ENCODE assay signal across 2 cellular contexts in genomic region chr1:205066221-205066818, GRCh38.
TF ChIP-seq lines count a peak whose summit lies in the region.

No MANE protein-coding gene starts in this region.

TF ChIP-seq in IMR-90, 13 proteins besides CTCF, POLR2A, EP300 and RAD21:
- TF ChIP-seq MAFK (IDR thresholded peaks at IDR 0.05; ENCODE audit: low read depth, low read length): no peak
- no peak for TF ChIP-seq RCOR1 (IDR thresholded peaks at IDR 0.05; ENCODE audit: insufficient replicate concordance, low read length)
- TF ChIP-seq MXI1 (IDR thresholded peaks at IDR 0.05; ENCODE audit: borderline replicate concordance, low read depth, low read length): no peak
- TF ChIP-seq, protein P1, sequence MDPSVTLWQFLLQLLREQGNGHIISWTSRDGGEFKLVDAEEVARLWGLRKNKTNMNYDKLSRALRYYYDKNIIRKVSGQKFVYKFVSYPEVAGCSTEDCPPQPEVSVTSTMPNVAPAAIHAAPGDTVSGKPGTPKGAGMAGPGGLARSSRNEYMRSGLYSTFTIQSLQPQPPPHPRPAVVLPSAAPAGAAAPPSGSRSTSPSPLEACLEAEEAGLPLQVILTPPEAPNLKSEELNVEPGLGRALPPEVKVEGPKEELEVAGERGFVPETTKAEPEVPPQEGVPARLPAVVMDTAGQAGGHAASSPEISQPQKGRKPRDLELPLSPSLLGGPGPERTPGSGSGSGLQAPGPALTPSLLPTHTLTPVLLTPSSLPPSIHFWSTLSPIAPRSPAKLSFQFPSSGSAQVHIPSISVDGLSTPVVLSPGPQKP (IDR thresholded peaks at IDR 0.05; ENCODE audit: borderline replicate concordance, low read depth, low read length): no peak
- no peak for TF ChIP-seq BHLHE40 (IDR thresholded peaks at IDR 0.05; ENCODE audit: low read depth, low read length)
- no peak for TF ChIP-seq CEBPB (IDR thresholded peaks at IDR 0.05; ENCODE audit: low read depth, low read length)
- TF ChIP-seq CHD1 (IDR thresholded peaks at IDR 0.05; ENCODE audit: low read depth, low read length): no peak
- no peak for TF ChIP-seq USF2 (IDR thresholded peaks at IDR 0.05; ENCODE audit: low read depth, low read length)
- TF ChIP-seq FOS (IDR thresholded peaks at IDR 0.05; ENCODE audit: low read depth, low read length): no peak
- TF ChIP-seq SMC3 (IDR thresholded peaks at IDR 0.05; ENCODE audit: low read depth, low read length): no peak
- no peak for TF ChIP-seq RFX5 (IDR thresholded peaks at IDR 0.05; ENCODE audit: low read depth, low read length)
- no peak for TF ChIP-seq MAZ (IDR thresholded peaks at IDR 0.05; ENCODE audit: borderline replicate concordance, low read depth, low read length)
TF ChIP-seq in IMR-90: peak in this region for 0.

TF ChIP-seq in HepG2, 621 proteins besides CTCF, POLR2A, EP300 and RAD21:
- TF ChIP-seq ZNF180 (CRISPR knock-in tag; IDR thresholded peaks at IDR 0.05; ENCODE audit: borderline replicate concordance, low read depth) (no peak), STAG1 (CRISPR knock-in tag; IDR thresholded peaks at IDR 0.05) (peak; percentile 11; the same call in 1 of the 2 replicates)
